15 cellular contexts compared by ENCODE assay signal in the genomic region with DNA sequence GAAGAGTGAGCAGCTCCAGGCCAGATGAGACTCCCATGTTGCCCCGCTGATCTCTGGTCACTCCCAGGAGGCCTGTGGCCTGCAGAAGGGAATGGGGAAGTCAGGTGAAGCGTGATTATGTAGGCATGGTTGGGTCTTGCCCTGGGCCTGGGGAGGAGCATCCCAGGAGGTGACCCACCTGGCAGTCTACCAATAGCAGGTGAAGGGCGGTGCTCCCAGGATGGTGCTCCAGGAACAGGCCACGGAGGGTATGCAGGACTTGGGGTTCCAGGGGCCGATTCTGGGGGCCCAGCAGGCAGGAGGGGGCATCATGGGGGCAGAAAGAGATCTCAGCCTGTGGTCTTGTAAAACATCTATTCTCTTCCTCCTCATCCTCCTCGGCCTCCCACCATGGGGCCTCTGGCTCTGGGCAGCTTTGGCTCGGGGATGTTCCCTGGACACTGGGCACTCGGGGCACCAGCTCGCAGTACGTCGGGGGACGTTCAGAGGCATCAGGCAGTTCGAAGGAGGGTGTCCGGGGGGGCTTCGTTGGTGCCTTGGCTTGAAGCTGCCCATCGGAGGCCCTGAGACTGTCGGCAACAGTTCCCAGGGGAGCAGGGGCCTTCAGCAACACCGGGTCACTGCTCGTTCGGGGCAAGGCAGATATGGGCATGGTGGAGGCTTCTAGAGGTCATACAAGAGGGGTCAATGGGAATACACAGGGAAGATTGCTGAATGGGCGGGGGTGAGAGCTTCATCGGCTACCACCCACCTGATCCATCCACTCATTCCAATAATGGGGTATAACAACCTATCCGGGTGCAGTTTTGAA. TPM values are rescaled to one million over a fixed set of nuclear protein-coding genes. Genes with fewer than 3 reads are reported as not detected.
"Had no signal": no experiment of that assay in that cellular context is flagged by ENCODE, and none has a peak within 500 bp of the region (broad histone marks: within the 10 kb centered on the region; RNA-seq: fewer than 3 reads in every experiment).

No MANE protein-coding gene starts in this region.

- H3K27ac ChIP-seq: brain microvascular endothelial cell, foreskin keratinocyte, lower lobe of right lung, pancreas, tibial artery had no signal

- H3K9me3 Mint-ChIP-seq: activated CD4-positive, alpha-beta T cell treated with anti-CD3 and anti-CD28 coated beads, Interleukin-2, amount 10 ng/mL, durations not matched to agents 24 days and 14 days; activated T-helper 17 cell treated with anti-CD3 and anti-CD28 coated beads, Interleukin-2, amount 50 U/mL, for 72 hours; effector memory CD8-positive, alpha-beta T cell; neural crest cell had no signal

- H3K4me1 ChIP-seq: foreskin keratinocyte, pancreas had no signal

- H3K4me3 ChIP-seq: lower lobe of right lung, pancreas, tibial artery had no signal

- ATAC-seq: activated T-helper 17 cell treated with anti-CD3 and anti-CD28 coated beads, Interleukin-2, amount 50 U/mL, for 72 hours; effector memory CD8-positive, alpha-beta T cell; foreskin keratinocyte; left colon; pancreas had no signal

- H3K4me1 Mint-ChIP-seq: neural crest cell had no signal

- H3K27me3 Mint-ChIP-seq: activated CD4-positive, alpha-beta T cell treated with anti-CD3 and anti-CD28 coated beads, Interleukin-2, amount 10 ng/mL, durations not matched to agents 24 days and 14 days; activated naive CD8-positive, alpha-beta T cell; activated T-helper 17 cell treated with anti-CD3 and anti-CD28 coated beads, Interleukin-2, amount 50 U/mL, for 72 hours; effector memory CD8-positive, alpha-beta T cell had no signal

- H3K27ac Mint-ChIP-seq: activated CD4-positive, alpha-beta T cell treated with anti-CD3 and anti-CD28 coated beads, Interleukin-2, amount 10 ng/mL, durations not matched to agents 24 days and 14 days; activated naive CD8-positive, alpha-beta T cell; activated T-helper 17 cell treated with anti-CD3 and anti-CD28 coated beads, Interleukin-2, amount 50 U/mL, for 72 hours had no signal

- H3K4me3 Mint-ChIP-seq: activated CD4-positive, alpha-beta T cell treated with anti-CD3 and anti-CD28 coated beads, Interleukin-2, amount 10 ng/mL, durations not matched to agents 24 days and 14 days; activated naive CD8-positive, alpha-beta T cell; activated T-helper 17 cell treated with anti-CD3 and anti-CD28 coated beads, Interleukin-2, amount 50 U/mL, for 72 hours; effector memory CD8-positive, alpha-beta T cell; neural crest cell had no signal

- H3K9me3 ChIP-seq: lower lobe of right lung, pancreas, tibial artery had no signal

- H3K27me3 ChIP-seq: brain microvascular endothelial cell, foreskin keratinocyte, pancreas, tibial artery had no signal

- DNase-seq: activated CD4-positive, alpha-beta T cell treated with anti-CD3 and anti-CD28 coated beads, Interleukin-2, amount 10 ng/mL, durations not matched to agents 24 days and 14 days; activated CD4-positive, CD25-positive, alpha-beta regulatory T cell; activated CD8-positive, alpha-beta memory T cell treated with anti-CD3 and anti-CD28 coated beads for 24 hours; brain microvascular endothelial cell; dermis blood vessel endothelial cell; effector memory CD8-positive, alpha-beta T cell; foreskin keratinocyte; left colon; lower lobe of right lung; stimulated activated CD4-positive, alpha-beta T cell treated with anti-CD3 and anti-CD28 coated beads, Interleukin-2, amount 100 ng/mL, for 24 hours; tibial artery had no signal

RNA-seq across cellular contexts. Expression of gene SH2D3A, which starts 12.4 kb away (rescaled TPM):
- total RNA-seq: neural crest cell had no signal

RNA-seq across cellular contexts. Expression of gene VAV1, which starts 17.6 kb away (rescaled TPM):
- total RNA-seq: dermis blood vessel endothelial cell, neural crest cell had no signal
